16 cellular contexts compared by ENCODE assay signal in the genomic region with DNA sequence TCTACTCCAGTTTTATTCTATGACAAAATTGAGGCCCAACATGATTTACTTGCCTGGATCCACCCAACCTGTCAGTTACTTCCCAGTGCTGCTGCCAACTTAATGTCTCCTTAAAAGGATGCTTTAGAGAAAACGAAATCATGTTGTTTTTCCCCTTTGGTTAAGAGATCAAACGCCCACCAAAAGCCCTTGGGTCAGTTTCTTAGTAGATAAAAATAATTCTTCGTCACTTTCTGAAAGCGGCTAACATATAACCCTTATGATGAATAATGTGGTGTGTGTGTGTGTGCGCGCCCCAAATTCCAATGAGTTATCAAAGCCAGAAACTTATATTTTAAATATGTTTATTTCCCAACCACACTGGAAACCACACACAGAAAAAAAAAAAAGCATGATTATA. TPM values are rescaled to one million over a fixed set of nuclear protein-coding genes. Genes with fewer than 3 reads are reported as not detected.
DNase-seq lines count a peak whose midpoint lies in the region; ATAC-seq and TF ChIP-seq lines count a peak whose summit lies in the region.
"Had no signal": no experiment of that assay in that cellular context is flagged by ENCODE, and none has a peak within 500 bp of the region (broad histone marks: within the 10 kb centered on the region; RNA-seq: fewer than 3 reads in every experiment).

No MANE protein-coding gene starts in this region.

- peaks cover 3% of the 10 kb centered on the region for H3K36me3 Mint-ChIP-seq in mesothelial cell of epicardium
- H3K36me3 Mint-ChIP-seq in activated CD4-positive, alpha-beta memory T cell treated with anti-CD3 and anti-CD28 coated beads for 36 hours, result no peaks in the 10 kb centered on the region
- H3K36me3 Mint-ChIP-seq: CD14-positive monocyte; CD4-positive, alpha-beta memory T cell had no signal

- H3K4me1 Mint-ChIP-seq in mesothelial cell of epicardium, result peaks cover 41% of the 10 kb centered on the region
- peaks cover 5% of the 10 kb centered on the region for H3K4me1 Mint-ChIP-seq in activated CD4-positive, alpha-beta memory T cell treated with anti-CD3 and anti-CD28 coated beads for 36 hours (ENCODE audit: low read depth)
- H3K4me1 Mint-ChIP-seq: CD14-positive monocyte had no signal

- peaks cover 0 to 19% (median 14%) of the 10 kb centered on the region in 10 experiments; a peak in 12 of 20 replicates for H3K4me1 ChIP-seq in BLaER1 treated with 17β-estradiol and CSF1 and Interleukin-3, amounts not matched to agents 10 nM and 100 nM
- H3K4me1 ChIP-seq in Panc1 (ENCODE audit: control insufficient read depth, insufficient read depth, low read length), result peaks cover 22% of the 10 kb centered on the region
- H3K4me1 ChIP-seq: BE2C had no signal

- BruUV-seq in Panc1 (replicated peaks; lab: Mats Ljungman, UMichigan), result no TSS peak

- in situ Hi-C loops in Panc1 (cut with HindIII; ENCODE audit: low pct_unique_long_range_greater_than_20kb, low sequenced_read_pairs), result no loop called here

- no peak overlapping the region for H3K4me3 ChIP-seq in BLaER1 treated with 17β-estradiol and CSF1 and Interleukin-3, amounts not matched to agents 10 nM and 100 nM
- no peak overlapping the region for H3K4me3 ChIP-seq in Panc1 (ENCODE audit: low read depth in 2 of 2, low read length in 2 of 2)
- H3K4me3 ChIP-seq in dorsolateral prefrontal cortex, result no peak overlapping the region
- H3K4me3 ChIP-seq: GM23338 had no signal

- DNase-seq in Panc1 (ENCODE audit: low read depth, low spot score) (no peak), mesothelial cell of epicardium (ENCODE audit: low spot score in 2 of 2, unreplicated experiment in 2 of 2) (no peak), dorsolateral prefrontal cortex (no peak), hippocampal formation (lab: John Stamatoyannopoulos, UW) (no peak)
- DNase-seq in activated CD4-positive, alpha-beta memory T cell treated with anti-CD3 and anti-CD28 coated beads for 36 hours, result no peak
- DNase-seq: ACHN; BE2C; CD4-positive, alpha-beta memory T cell; DMS153; GDM1; HCEC 1CT; HFFc6 had no signal

- no peak for TF ChIP-seq CTCF in Panc1 (IDR thresholded peaks at IDR 0.05)
- no peak for TF ChIP-seq CTCF in mesothelial cell of epicardium (IDR thresholded peaks at IDR 0.05; ENCODE audit: unreplicated experiment)
- TF ChIP-seq CTCF in dorsolateral prefrontal cortex (IDR thresholded peaks at IDR 0.05 in 54 of 56, conservative IDR thresholded peaks at IDR 0.05 in 2 of 56; ENCODE audit: low read depth in 1 of 56, partially characterized antibody in 56 of 56), result no peak

- ATAC-seq in Panc1, result no peak

- H3K9ac ChIP-seq in BLaER1 treated with 17β-estradiol and CSF1 and Interleukin-3, amounts not matched to agents 10 nM and 100 nM, result no peak overlapping the region

- no peaks in the 10 kb centered on the region for H3K27me3 ChIP-seq in BLaER1 treated with 17β-estradiol and CSF1 and Interleukin-3, amounts not matched to agents 10 nM and 100 nM
- no peaks in the 10 kb centered on the region for H3K27me3 ChIP-seq in Panc1 (ENCODE audit: control insufficient read depth, insufficient read depth, low read length)
- peaks cover 0 to 30% (median 2%) of the 10 kb centered on the region in 45 donors for H3K27me3 ChIP-seq in dorsolateral prefrontal cortex

- H3K27ac ChIP-seq in BLaER1 treated with 17β-estradiol and CSF1 and Interleukin-3, amounts not matched to agents 10 nM and 100 nM, result no peak overlapping the region
- peak overlapping the region; percentile 36 for H3K27ac ChIP-seq in Panc1 (ENCODE audit: low read length)
- H3K27ac ChIP-seq in dorsolateral prefrontal cortex, result no peak overlapping the region
- H3K27ac ChIP-seq: HL-60 had no signal

- H4K20me1 ChIP-seq in BLaER1 treated with 17β-estradiol and CSF1 and Interleukin-3, amounts not matched to agents 10 nM and 100 nM, result no peaks in the 10 kb centered on the region

- CTCF ChIA-PET in Panc1 (lab: Charles Lee), result no interaction called here
- CTCF ChIA-PET in activated CD4-positive, alpha-beta memory T cell treated with anti-CD3 and anti-CD28 coated beads for 36 hours (lab: Charles Lee), result no interaction called here

- POLR2A ChIA-PET in Panc1 (lab: Charles Lee), result no interaction called here
- POLR2A ChIA-PET in activated CD4-positive, alpha-beta memory T cell treated with anti-CD3 and anti-CD28 coated beads for 36 hours (lab: Charles Lee), result no interaction called here

- no peaks in the 10 kb centered on the region for H3K27me3 Mint-ChIP-seq in mesothelial cell of epicardium (ENCODE audit: low read depth)
- H3K27me3 Mint-ChIP-seq in activated CD4-positive, alpha-beta memory T cell treated with anti-CD3 and anti-CD28 coated beads for 36 hours, result peaks cover 9% of the 10 kb centered on the region

- no peaks in the 10 kb centered on the region for H3K9me3 Mint-ChIP-seq in mesothelial cell of epicardium
- H3K9me3 Mint-ChIP-seq in activated CD4-positive, alpha-beta memory T cell treated with anti-CD3 and anti-CD28 coated beads for 36 hours, result no peaks in the 10 kb centered on the region
- H3K9me3 Mint-ChIP-seq: CD14-positive monocyte; CD4-positive, alpha-beta memory T cell; GM23338; HFFc6 had no signal

- no peaks in the 10 kb centered on the region for H3K9me3 ChIP-seq in BLaER1 treated with 17β-estradiol and CSF1 and Interleukin-3, amounts not matched to agents 10 nM and 100 nM (replicated peaks in 1 of 11)
- H3K9me3 ChIP-seq in Panc1 (ENCODE audit: control insufficient read depth, insufficient read depth, low read depth, low read length), result no peaks in the 10 kb centered on the region
- H3K9me3 ChIP-seq: BE2C had no signal

- no peak overlapping the region for H3K4me3 Mint-ChIP-seq in mesothelial cell of epicardium
- no peak overlapping the region for H3K4me3 Mint-ChIP-seq in activated CD4-positive, alpha-beta memory T cell treated with anti-CD3 and anti-CD28 coated beads for 36 hours
- H3K4me3 Mint-ChIP-seq: CD14-positive monocyte; CD4-positive, alpha-beta memory T cell; GM23338; HFFc6 had no signal

- intact Hi-C loops in Panc1 (cut with micrococcal nuclease; ENCODE audit: unreplicated experiment) (no loop called here), dorsolateral prefrontal cortex (cut with DNase I) (no loop called here)
- intact Hi-C loops in activated CD4-positive, alpha-beta memory T cell treated with anti-CD3 and anti-CD28 coated beads for 36 hours (cut with micrococcal nuclease), result no loop called here

- peak overlapping the region in 7 of 11 experiments; percentile 8 to 54 (median 43); a peak in 9 of 22 replicates for H3K4me2 ChIP-seq in BLaER1 treated with 17β-estradiol and CSF1 and Interleukin-3, amounts not matched to agents 10 nM and 100 nM
- H3K4me2 ChIP-seq: GM23338 had no signal

- H3K27ac Mint-ChIP-seq in mesothelial cell of epicardium, result peak overlapping the region; percentile 61
- no peak overlapping the region for H3K27ac Mint-ChIP-seq in activated CD4-positive, alpha-beta memory T cell treated with anti-CD3 and anti-CD28 coated beads for 36 hours
- H3K27ac Mint-ChIP-seq: CD14-positive monocyte; CD4-positive, alpha-beta memory T cell; GM23338; HFFc6 had no signal

- no peaks in the 10 kb centered on the region for H3K36me3 ChIP-seq in BLaER1 treated with 17β-estradiol and CSF1 and Interleukin-3, amounts not matched to agents 10 nM and 100 nM
- H3K36me3 ChIP-seq in Panc1 (ENCODE audit: control insufficient read depth, insufficient read depth, low read length), result no peaks in the 10 kb centered on the region
- H3K36me3 ChIP-seq: BE2C had no signal

RNA-seq across cellular contexts. Expression of a gene that starts 52.7 kb away (rescaled TPM):
- total RNA-seq in Panc1 (2021; ENCODE audit: unreplicated experiment) (221 TPM), mesothelial cell of epicardium (67.6 to 71.6 TPM (median 67.8 TPM) in 3 replicates), dorsolateral prefrontal cortex (10 to 100 TPM; 33.6 to 99.3 (median 70.0) TPM)
- 242 TPM for polyA plus RNA-seq in Panc1 (2012; ENCODE audit: insufficient read length)
- 10 to 100 TPM; 83.7 to 88.3 TPM for total RNA-seq in activated CD4-positive, alpha-beta memory T cell treated with anti-CD3 and anti-CD28 coated beads for 36 hours
